Comparison of ENCODE assay signal across 10 cellular contexts in the genomic region with DNA sequence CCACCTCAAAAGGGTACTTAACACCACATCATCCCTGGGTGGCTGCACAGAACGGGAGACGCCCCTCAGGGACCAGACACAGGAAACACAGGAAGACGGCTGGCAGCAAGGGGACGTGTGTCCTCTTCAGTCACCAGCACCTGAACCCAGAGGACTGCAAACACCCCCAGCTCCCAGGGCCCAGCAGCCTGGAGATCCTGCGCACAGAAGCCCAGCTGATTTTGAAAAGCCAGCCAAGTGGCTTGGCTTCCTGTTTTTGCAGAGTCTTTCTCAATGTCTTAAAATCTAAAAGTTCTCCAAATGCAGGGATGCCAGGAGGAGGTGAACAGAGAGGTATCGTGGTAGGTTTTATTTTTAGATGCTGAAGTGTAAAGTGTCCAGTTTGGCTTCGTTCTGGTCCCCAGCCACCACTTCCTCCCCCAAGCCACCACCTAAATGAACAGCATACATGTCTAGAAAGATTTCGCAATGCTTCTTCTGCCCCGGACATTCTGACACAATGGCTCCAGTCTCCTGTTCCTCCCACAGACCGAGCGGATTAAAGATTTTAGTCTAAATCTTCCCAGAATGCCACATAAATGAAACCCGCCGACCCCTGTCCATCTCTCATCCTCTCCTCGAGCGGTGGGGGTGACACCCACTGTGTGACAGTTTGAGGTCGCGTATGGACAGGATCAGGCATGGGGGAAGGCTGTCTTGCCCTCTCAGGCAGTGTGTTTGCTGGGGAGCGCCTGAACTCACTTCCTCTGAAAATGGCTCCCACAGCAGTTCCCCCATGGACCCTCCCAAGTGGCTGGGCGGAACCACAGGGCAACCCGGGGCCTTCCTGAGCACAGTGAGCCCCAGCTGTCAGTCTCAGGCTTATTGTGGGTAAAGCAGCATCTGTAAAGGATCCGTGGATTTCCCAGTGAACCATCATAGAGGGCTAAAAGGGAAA. TPM values are rescaled to one million over a fixed set of nuclear protein-coding genes. Genes with fewer than 3 reads are reported as not detected.
A peak's percentile ranks its signal among the peaks of the same experiment; 100 is the strongest.
DNase-seq lines count a peak whose midpoint lies in the region; ATAC-seq and TF ChIP-seq lines count a peak whose summit lies in the region.
"Had no signal": no experiment of that assay in that cellular context is flagged by ENCODE, and none has a peak within 500 bp of the region (broad histone marks: within the 10 kb centered on the region; RNA-seq: fewer than 3 reads in every experiment).

No MANE protein-coding gene starts in this region.

- H3K4me3 ChIP-seq in Caco-2 (ENCODE audit: low read depth, low read length) (no peak overlapping the region), choroid plexus epithelial cell (ENCODE audit: low read depth, low read length) (no peak overlapping the region), muscle layer of duodenum (ENCODE audit: low read depth in 1 of 2, low read length in 2 of 2) (peak overlapping the region; percentile 16 to 23)

- peak overlapping the region; percentile 35 for H3K27ac Mint-ChIP-seq in Caco-2 (ENCODE audit: unreplicated experiment)
- H3K27ac Mint-ChIP-seq: activated naive CD4-positive, alpha-beta T cell treated with anti-CD3 and anti-CD28 coated beads, Interleukin-2, amount 50 U/mL, for 24 hours had no signal

- peak overlapping the region; percentile 71 for H3K27ac ChIP-seq in muscle layer of duodenum (ENCODE audit: low read length)

- TF ChIP-seq POLR2A in GM18505 (IDR thresholded peaks at IDR 0.05; ENCODE audit: borderline replicate concordance, extremely low read depth, insufficient read depth, insufficient read length) = no peak

- H3K4me1 Mint-ChIP-seq in Caco-2 (ENCODE audit: low read depth, unreplicated experiment) = peaks cover 7% of the 10 kb centered on the region

- peaks cover 11% of the 10 kb centered on the region for H3K36me3 Mint-ChIP-seq in Caco-2 (ENCODE audit: insufficient read depth, unreplicated experiment)
- H3K36me3 Mint-ChIP-seq: activated naive CD4-positive, alpha-beta T cell treated with anti-CD3 and anti-CD28 coated beads, Interleukin-2, amount 50 U/mL, for 24 hours had no signal

- H3K4me3 Mint-ChIP-seq in Caco-2 (ENCODE audit: unreplicated experiment) = no peak overlapping the region
- H3K4me3 Mint-ChIP-seq: activated naive CD4-positive, alpha-beta T cell treated with anti-CD3 and anti-CD28 coated beads, Interleukin-2, amount 50 U/mL, for 24 hours had no signal

- H3K9me3 ChIP-seq in Caco-2 = no peaks in the 10 kb centered on the region
- H3K9me3 ChIP-seq in muscle layer of duodenum (ENCODE audit: control insufficient read depth in 1 of 2, low read length in 2 of 2) = no peaks in the 10 kb centered on the region

- intact Hi-C loops in Caco-2 (cut with micrococcal nuclease; ENCODE audit: unreplicated experiment) = no loop called here

- ATAC-seq in HG03469 (IDR thresholded peaks at IDR 0.05; ENCODE audit: unreplicated experiment) (no peak), GM18505 (IDR thresholded peaks at IDR 0.05; ENCODE audit: unreplicated experiment) (no peak), HG03442 (IDR thresholded peaks at IDR 0.05; ENCODE audit: unreplicated experiment) (no peak)
- ATAC-seq: HCT116 had no signal

- H3K9me3 Mint-ChIP-seq in Caco-2 (ENCODE audit: unreplicated experiment) = no peaks in the 10 kb centered on the region
- H3K9me3 Mint-ChIP-seq: activated naive CD4-positive, alpha-beta T cell treated with anti-CD3 and anti-CD28 coated beads, Interleukin-2, amount 50 U/mL, for 24 hours had no signal

- DNase-seq in Caco-2 (no peak), HuH-7.5 (ENCODE audit: low spot score) (peak; percentile 50), choroid plexus epithelial cell (ENCODE audit: low read depth) (peak; percentile 48), NCI-H2196 treated with DMSO at 0.1 percent for 48 hours (lab: John Stamatoyannopoulos, UW; ENCODE audit: unreplicated experiment) (no peak)

- H3K27me3 ChIP-seq in Caco-2 (replicated peaks; ENCODE audit: control insufficient read depth, insufficient read depth, low read length) (no peaks in the 10 kb centered on the region), muscle layer of duodenum (ENCODE audit: low read depth, low read length) (no peaks in the 10 kb centered on the region)

- CTCF ChIA-PET in Caco-2 (lab: Charles Lee) = no interaction called here

- POLR2A ChIA-PET in Caco-2 (lab: Charles Lee) = no interaction called here

- H3K27me3 Mint-ChIP-seq in Caco-2 (ENCODE audit: insufficient read depth, unreplicated experiment) = no peaks in the 10 kb centered on the region
- H3K27me3 Mint-ChIP-seq: activated naive CD4-positive, alpha-beta T cell treated with anti-CD3 and anti-CD28 coated beads, Interleukin-2, amount 50 U/mL, for 24 hours had no signal

- BruUV-seq in Caco-2 (replicated peaks; lab: Mats Ljungman, UMichigan) = no TSS peak

- no peak for TF ChIP-seq CTCF in Caco-2 (IDR thresholded peaks at IDR 0.05; ENCODE audit: insufficient read depth in 1 of 2, low read depth in 1 of 2, low read length in 1 of 2, severe bottlenecking in 1 of 2, unreplicated experiment in 1 of 2)
- no peak for TF ChIP-seq CTCF in choroid plexus epithelial cell (conservative IDR thresholded peaks at IDR 0.05; ENCODE audit: low read depth, low read length)

- peaks cover 21% of the 10 kb centered on the region for H3K4me1 ChIP-seq in Caco-2
- peaks cover 4 to 20% of the 10 kb centered on the region in 2 donors for H3K4me1 ChIP-seq in muscle layer of duodenum (ENCODE audit: control insufficient read depth in 1 of 2, insufficient read depth in 2 of 2, low read length in 2 of 2)

- H3K36me3 ChIP-seq in Caco-2 (ENCODE audit: control insufficient read depth, insufficient read depth, low read length) (no peaks in the 10 kb centered on the region), muscle layer of duodenum (ENCODE audit: control insufficient read depth in 1 of 2, insufficient read depth in 2 of 2, low read length in 2 of 2) (no peaks in the 10 kb centered on the region)

RNA-seq across cellular contexts. Expression of a gene that starts 41.6 kb away (rescaled TPM):
- total RNA-seq in Caco-2 (2022) = 57.9 and 60.1 TPM in 2 replicates

Comparison
In these comparisons a context has a peak if more than half of its experiments do, and no peak if none do; other contexts are left out.
1. DNase-seq: peak in HuH-7.5 (single experiment) and choroid plexus epithelial cell (single experiment); none in Caco-2 (0 of 2) and NCI-H2196 treated with DMSO at 0.1 percent for 48 hours (single experiment).
2. H3K4me3 ChIP-seq: peak in muscle layer of duodenum (2 of 2); none in Caco-2 (single experiment) and choroid plexus epithelial cell (single experiment).